Comparison of ENCODE assay signal across 16 cellular contexts in genomic region chr20:19376451-19376971, GRCh38.
DNase-seq lines count a peak whose midpoint lies in the region; ATAC-seq and TF ChIP-seq lines count a peak whose summit lies in the region.
"Had no signal": no experiment of that assay in that cellular context is flagged by ENCODE, and none has a peak within 500 bp of the region (broad histone marks: within the 10 kb centered on the region; RNA-seq: fewer than 3 reads in every experiment).

No MANE protein-coding gene starts in this region.

- ATAC-seq in gastrocnemius medialis: peak; percentile 53 to 60
- ATAC-seq in effector memory CD8-positive, alpha-beta T cell (replicated peaks): no peak
- ATAC-seq: GM23338; naive thymus-derived CD8-positive, alpha-beta T cell; stimulated activated naive B cell treated with anti-CD40 and anti-IgM and Interleukin-4, amounts not matched to agents 10 μg/mL and 1 μg/mL and 100 μg/mL, for 72 hours; upper lobe of right lung had no signal

- intact Hi-C loops in gastrocnemius medialis (cut with DNase I; ENCODE audit: low total_unique reads): loop anchor here (10.0 kb wide), 1 partner anchor 172 kb away; no protein-coding TSS in a partner anchor
- intact Hi-C loops in spleen (cut with DNase I; ENCODE audit: low total_unique reads): no loop called here

- H3K4me1 ChIP-seq in gastrocnemius medialis: peaks cover 8 to 14% of the 10 kb centered on the region in 2 donors
- H3K4me1 ChIP-seq in spleen: no peaks in the 10 kb centered on the region
- H3K4me1 ChIP-seq: upper lobe of right lung had no signal

- no peak for TF ChIP-seq CTCF in gastrocnemius medialis (IDR thresholded peaks at IDR 0.05 in 4 of 5, conservative IDR thresholded peaks at IDR 0.05 in 1 of 5)
- TF ChIP-seq CTCF in spleen (IDR thresholded peaks at IDR 0.05 in 8 of 11, conservative IDR thresholded peaks at IDR 0.05 in 3 of 11): no peak

- 74 to 90% (median 83%) methylated on average over 14 of the region's 14 CpGs for WGBS in spleen, 5 donors

- H3K4me3 Mint-ChIP-seq in effector memory CD8-positive, alpha-beta T cell: no peak overlapping the region
- H3K4me3 Mint-ChIP-seq: activated CD4-positive, alpha-beta memory T cell treated with anti-CD3 and anti-CD28 coated beads, Interleukin-2, amount 10 ng/mL, durations not matched to agents 7 days and 5 days; activated naive CD8-positive, alpha-beta T cell treated with anti-CD3 and anti-CD28 coated beads for 36 hours; GM23338; naive thymus-derived CD8-positive, alpha-beta T cell; stimulated activated naive B cell treated with anti-CD40 and anti-IgM and Interleukin-4, amounts not matched to agents 10 μg/mL and 1 μg/mL and 100 μg/mL, for 72 hours had no signal

- H3K27me3 ChIP-seq in gastrocnemius medialis (no peaks in the 10 kb centered on the region), spleen (replicated peaks in 1 of 7) (no peaks in the 10 kb centered on the region)
- H3K27me3 ChIP-seq: upper lobe of right lung had no signal

- H3K27ac Mint-ChIP-seq in effector memory CD8-positive, alpha-beta T cell: no peak overlapping the region
- H3K27ac Mint-ChIP-seq: activated CD4-positive, alpha-beta memory T cell treated with anti-CD3 and anti-CD28 coated beads, Interleukin-2, amount 10 ng/mL, durations not matched to agents 7 days and 5 days; activated naive CD8-positive, alpha-beta T cell treated with anti-CD3 and anti-CD28 coated beads for 36 hours; GM23338; naive thymus-derived CD8-positive, alpha-beta T cell; stimulated activated naive B cell treated with anti-CD40 and anti-IgM and Interleukin-4, amounts not matched to agents 10 μg/mL and 1 μg/mL and 100 μg/mL, for 72 hours had no signal

- DNase-seq in NCI-H1105 treated with DMSO at 0.1 percent for 48 hours (lab: John Stamatoyannopoulos, UW): peak; percentile 68
- peak in 29 of 56 donors; percentile 5 to 70 (median 22) for DNase-seq in amygdala (lab: John Stamatoyannopoulos, UW)
- peak; percentile 11 for DNase-seq in inferior parietal cortex (ENCODE audit: extremely low spot score)
- no peak for DNase-seq in gastrocnemius medialis
- no peak for DNase-seq in activated effector memory CD4-positive, alpha-beta T cell treated with anti-CD3 and anti-CD28 coated beads, Interleukin-2, amount 50 U/mL, for 16 hours
- DNase-seq in spleen: no peak
- DNase-seq in effector memory CD8-positive, alpha-beta T cell: no peak
- DNase-seq: activated CD4-positive, alpha-beta memory T cell treated with anti-CD3 and anti-CD28 coated beads, Interleukin-2, amount 10 ng/mL, durations not matched to agents 7 days and 5 days; activated naive CD8-positive, alpha-beta T cell treated with anti-CD3 and anti-CD28 coated beads for 36 hours; activated T-cell treated with anti-CD3 and anti-CD28 coated beads, Interleukin-2, amount 50 U/mL, for 1 hour; naive thymus-derived CD8-positive, alpha-beta T cell; NCI-H1436 treated with DMSO at 0.1 percent for 48 hours; stimulated activated naive B cell treated with anti-CD40 and anti-IgM and Interleukin-4, amounts not matched to agents 10 μg/mL and 1 μg/mL and 100 μg/mL, for 72 hours; T-helper 2 cell; upper lobe of right lung had no signal

- no peaks in the 10 kb centered on the region for H3K4me1 Mint-ChIP-seq in effector memory CD8-positive, alpha-beta T cell (ENCODE audit: low read depth in 2 of 2)
- H3K4me1 Mint-ChIP-seq: activated CD4-positive, alpha-beta memory T cell treated with anti-CD3 and anti-CD28 coated beads, Interleukin-2, amount 10 ng/mL, durations not matched to agents 7 days and 5 days; activated naive CD8-positive, alpha-beta T cell treated with anti-CD3 and anti-CD28 coated beads for 36 hours; naive thymus-derived CD8-positive, alpha-beta T cell; stimulated activated naive B cell treated with anti-CD40 and anti-IgM and Interleukin-4, amounts not matched to agents 10 μg/mL and 1 μg/mL and 100 μg/mL, for 72 hours had no signal

- H3K9me3 Mint-ChIP-seq in effector memory CD8-positive, alpha-beta T cell: no peaks in the 10 kb centered on the region
- H3K9me3 Mint-ChIP-seq: activated naive CD8-positive, alpha-beta T cell treated with anti-CD3 and anti-CD28 coated beads for 36 hours; GM23338; stimulated activated naive B cell treated with anti-CD40 and anti-IgM and Interleukin-4, amounts not matched to agents 10 μg/mL and 1 μg/mL and 100 μg/mL, for 72 hours had no signal

- H3K27ac ChIP-seq in gastrocnemius medialis: peak overlapping the region in 3 of 4 donors; percentile 11 to 32 (median 20)
- H3K27ac ChIP-seq in spleen: no peak overlapping the region
- H3K27ac ChIP-seq: upper lobe of right lung had no signal

- no peaks in the 10 kb centered on the region for H3K9me3 ChIP-seq in gastrocnemius medialis
- no peaks in the 10 kb centered on the region for H3K9me3 ChIP-seq in spleen
- H3K9me3 ChIP-seq: upper lobe of right lung had no signal

- TF ChIP-seq POLR2A in gastrocnemius medialis (IDR thresholded peaks at IDR 0.05): no peak
- TF ChIP-seq POLR2A in spleen (IDR thresholded peaks at IDR 0.05): no peak

- peaks cover 2% of the 10 kb centered on the region for H3K36me3 Mint-ChIP-seq in effector memory CD8-positive, alpha-beta T cell (ENCODE audit: insufficient read depth)
- H3K36me3 Mint-ChIP-seq: activated naive CD8-positive, alpha-beta T cell treated with anti-CD3 and anti-CD28 coated beads for 36 hours; naive thymus-derived CD8-positive, alpha-beta T cell; stimulated activated naive B cell treated with anti-CD40 and anti-IgM and Interleukin-4, amounts not matched to agents 10 μg/mL and 1 μg/mL and 100 μg/mL, for 72 hours had no signal

- H3K36me3 ChIP-seq in gastrocnemius medialis: no peaks in the 10 kb centered on the region
- no peaks in the 10 kb centered on the region for H3K36me3 ChIP-seq in spleen
- H3K36me3 ChIP-seq: upper lobe of right lung had no signal

- no peaks in the 10 kb centered on the region for H3K27me3 Mint-ChIP-seq in effector memory CD8-positive, alpha-beta T cell
- H3K27me3 Mint-ChIP-seq: activated CD4-positive, alpha-beta memory T cell treated with anti-CD3 and anti-CD28 coated beads, Interleukin-2, amount 10 ng/mL, durations not matched to agents 7 days and 5 days; activated naive CD8-positive, alpha-beta T cell treated with anti-CD3 and anti-CD28 coated beads for 36 hours had no signal

- in situ Hi-C loops in gastrocnemius medialis (cut with MboI; ENCODE audit: low sequenced_read_pairs in 4 of 4): no loop called here

- H3K4me3 ChIP-seq in gastrocnemius medialis (peak overlapping the region; percentile 24 to 56 (median 39)), spleen (no peak overlapping the region)
- H3K4me3 ChIP-seq: GM23338, upper lobe of right lung had no signal

Comparison
In these comparisons a context has a peak if more than half of its experiments do, and no peak if none do; other contexts are left out.
1. DNase-seq: peak in NCI-H1105 treated with DMSO at 0.1 percent for 48 hours (single experiment), amygdala (29 of 56) and inferior parietal cortex (single experiment); none in gastrocnemius medialis (0 of 2), activated effector memory CD4-positive, alpha-beta T cell treated with anti-CD3 and anti-CD28 coated beads, Interleukin-2, amount 50 U/mL, for 16 hours (single experiment), spleen (single experiment) and effector memory CD8-positive, alpha-beta T cell (0 of 3).
2. H3K27ac ChIP-seq: peak in gastrocnemius medialis (3 of 4); none in spleen (0 of 8).
3. H3K4me3 ChIP-seq: peak in gastrocnemius medialis (4 of 4); none in spleen (0 of 8).